ENCODE assay signal across 8 cellular contexts in the genomic region with DNA sequence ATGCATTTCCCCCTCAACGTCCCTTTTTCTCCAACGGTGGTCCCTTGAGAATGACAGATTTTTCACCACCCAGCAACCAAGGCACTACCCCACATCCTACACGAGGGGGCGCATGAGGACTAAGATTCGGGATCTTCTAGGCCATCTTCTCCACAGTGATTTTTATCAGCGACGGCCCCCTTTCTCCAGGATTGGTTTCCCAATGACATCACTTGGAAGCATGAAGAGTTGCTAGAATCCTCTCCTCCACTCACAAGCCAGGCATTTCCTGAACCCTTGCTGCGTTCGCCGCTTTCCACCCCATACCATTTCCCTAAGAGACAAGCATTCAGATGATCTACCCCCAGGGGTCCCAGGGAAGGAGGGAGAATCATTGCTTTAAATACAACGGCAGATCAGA.
A peak's percentile ranks its signal among the peaks of the same experiment; 100 is the strongest.
DNase-seq lines count a peak whose midpoint lies in the region; ATAC-seq, FAIRE-seq and TF ChIP-seq lines count a peak whose summit lies in the region.

No MANE protein-coding gene starts in this region.

- H3K36me3 ChIP-seq in HepG2 (replicated peaks in 1 of 2; ENCODE audit: control insufficient read depth in 1 of 2, insufficient read depth in 2 of 2, low read length in 2 of 2) = no peaks in the 10 kb centered on the region

- peak overlapping the region; percentile 62 for H3K27ac Mint-ChIP-seq in activated CD4-positive, alpha-beta T cell treated with anti-CD3 and anti-CD28 coated beads for 36 hours
- peak overlapping the region; percentile 83 for H3K27ac Mint-ChIP-seq in chondrocyte (ENCODE audit: unreplicated experiment)

- WGBS in HepG2 (ENCODE audit: low lambda C conversion rate) = 25% methylated on average over 11 of the region's 11 CpGs

- peaks cover 0 to 21% of the 10 kb centered on the region in 2 experiments; a peak in 3 of 5 replicates for H3K27me3 ChIP-seq in HepG2 (ENCODE audit: control insufficient read depth in 1 of 2, insufficient read depth in 2 of 2, low read length in 2 of 2)

- no peaks in the 10 kb centered on the region for H3K9me3 ChIP-seq in HepG2 (ENCODE audit: low read length)

- no peak overlapping the region for H3K4me2 ChIP-seq in HepG2 (ENCODE audit: low read depth, low read length)

- TF ChIP-seq CTCF in GM12864 (IDR thresholded peaks at IDR 0.05; ENCODE audit: low read depth, low read length, missing control alignments) (peak; percentile 82), chondrocyte (IDR thresholded peaks at IDR 0.05) (peak; percentile 97), HepG2 (CRISPR knock-in tag; IDR thresholded peaks at IDR 0.05) (peak; percentile 96)

- H3K27ac ChIP-seq in HepG2 (ENCODE audit: extremely low read length, insufficient read depth, low read length) = no peak overlapping the region

- in situ Hi-C loops in HepG2 (cut with HindIII; ENCODE audit: extremely low pct_ligation_motif_present, low pct_unique_long_range_greater_than_20kb) = loop anchor here (5.0 kb wide), 2 partner anchors 329 to 724 kb away; no protein-coding TSS in a partner anchor

- ATAC-seq in HG02759 (IDR thresholded peaks at IDR 0.05; ENCODE audit: unreplicated experiment) (peak; percentile 82), HepG2 (peak; percentile 84), HG02571 (IDR thresholded peaks at IDR 0.05; ENCODE audit: unreplicated experiment) (no peak)
- ATAC-seq in activated CD4-positive, alpha-beta T cell treated with anti-CD3 and anti-CD28 coated beads for 36 hours = peak; percentile 75

- POLR2A ChIA-PET in activated CD4-positive, alpha-beta T cell treated with anti-CD3 and anti-CD28 coated beads for 36 hours (lab: Charles Lee) = no interaction called here
- POLR2A ChIA-PET in HepG2 (lab: Yijun Ruan, JAX) = interaction anchor here (1.3 kb wide), 1 partner anchor 234 kb away, joined by 3 read pairs; no protein-coding TSS in a partner anchor

- H3K9ac ChIP-seq in HepG2 (ENCODE audit: insufficient read depth, low read depth, low read length) = no peak overlapping the region

- peak; percentile 95 for FAIRE-seq in HepG2 (lab: Jason Lieb, UNC)

- no peaks in the 10 kb centered on the region for H3K9me3 Mint-ChIP-seq in activated CD4-positive, alpha-beta T cell treated with anti-CD3 and anti-CD28 coated beads for 36 hours (ENCODE audit: low read depth)
- no peaks in the 10 kb centered on the region for H3K9me3 Mint-ChIP-seq in chondrocyte (ENCODE audit: low read depth)

- TF ChIP-seq RAD21 in HepG2 (CRISPR knock-in tag; IDR thresholded peaks at IDR 0.05) = peak; percentile 93

- H3K4me3 Mint-ChIP-seq in activated CD4-positive, alpha-beta T cell treated with anti-CD3 and anti-CD28 coated beads for 36 hours = no peak overlapping the region
- H3K4me3 Mint-ChIP-seq in chondrocyte (ENCODE audit: unreplicated experiment) = peak overlapping the region; percentile 63

- intact Hi-C loops in activated CD4-positive, alpha-beta T cell treated with anti-CD3 and anti-CD28 coated beads for 36 hours (cut with DNase I, micrococcal nuclease) = loop anchor here (1.0 to 5.0 kb wide), 14 partner anchors 126 to 734 kb away; partner anchors contain the start of gene HIVEP2 (in 2 of the 2)
- intact Hi-C loops in HepG2 (cut with micrococcal nuclease; ENCODE audit: unreplicated experiment) = loop anchor here (1.0 to 5.0 kb wide), 9 partner anchors 126 to 734 kb away; partner anchors contain the start of gene HIVEP2

- peaks cover 27% of the 10 kb centered on the region for H3K4me1 Mint-ChIP-seq in activated CD4-positive, alpha-beta T cell treated with anti-CD3 and anti-CD28 coated beads for 36 hours
- peaks cover 42% of the 10 kb centered on the region for H3K4me1 Mint-ChIP-seq in chondrocyte (ENCODE audit: low read depth)

- TF ChIP-seq EP300 in HepG2 (IDR thresholded peaks at IDR 0.05; ENCODE audit: low read depth in 2 of 2, low read length in 2 of 2) (no peak), HepG2 (CRISPR knock-in tag; IDR thresholded peaks at IDR 0.05; ENCODE audit: borderline replicate concordance) (0 out of 2 replicates have a peak, but pooled peaks have one; percentile 9)

- H3K27me3 Mint-ChIP-seq in activated CD4-positive, alpha-beta T cell treated with anti-CD3 and anti-CD28 coated beads for 36 hours = no peaks in the 10 kb centered on the region
- H3K27me3 Mint-ChIP-seq in chondrocyte (ENCODE audit: low read depth) = no peaks in the 10 kb centered on the region

- CTCF ChIA-PET in activated CD4-positive, alpha-beta T cell treated with anti-CD3 and anti-CD28 coated beads for 36 hours (lab: Charles Lee) = interaction anchor here (0.7 to 3.2 kb wide), 52 partner anchors 8 to 826 kb away, joined by 3 to 41 read pairs (median 4); partner anchors contain the start of gene AIG1
- CTCF ChIA-PET in HepG2 (lab: Yijun Ruan, JAX; ENCODE audit: low intra/inter-chr PET ratio, low total read pairs) = interaction anchor here (0.7 to 4.1 kb wide), 6 partner anchors 194 to 734 kb away, joined by 3 to 41 read pairs (median 4); no protein-coding TSS in a partner anchor

- TF ChIP-seq POLR2A in HepG2 (IDR thresholded peaks at IDR 0.05; ENCODE audit: insufficient read depth in 1 of 2, low read depth in 2 of 2, low read length in 2 of 2) = no peak

- no peak for DNase-seq in GM12864 (ENCODE audit: low read depth)
- peak; percentile 70 for DNase-seq in NCI-H2171 (lab: John Stamatoyannopoulos, UW)
- DNase-seq in activated CD4-positive, alpha-beta T cell treated with anti-CD3 and anti-CD28 coated beads for 36 hours = peak; percentile 79
- DNase-seq in chondrocyte (ENCODE audit: low spot score) = no peak
- peak; percentile 62 for DNase-seq in HepG2 (ENCODE audit: low spot score)
- peak; percentile 55 to 58 for DNase-seq in stimulated activated CD4-positive, alpha-beta T cell treated with anti-CD3 and anti-CD28 coated beads, Interleukin-4, amount 100 ng/mL, for 4 hours

- no TSS peak for BruUV-seq in HepG2 (replicated peaks; lab: Mats Ljungman, UMichigan)

- no peak overlapping the region for H2AFZ ChIP-seq in HepG2 (ENCODE audit: low read length)

- H3K79me2 ChIP-seq in HepG2 (ENCODE audit: insufficient read depth, low read length) = no peaks in the 10 kb centered on the region

- peaks cover 20% of the 10 kb centered on the region for H3K4me1 ChIP-seq in HepG2 (ENCODE audit: insufficient read depth, low read length)

- H3K36me3 Mint-ChIP-seq in activated CD4-positive, alpha-beta T cell treated with anti-CD3 and anti-CD28 coated beads for 36 hours (ENCODE audit: low read depth) = no peaks in the 10 kb centered on the region
- no peaks in the 10 kb centered on the region for H3K36me3 Mint-ChIP-seq in chondrocyte (ENCODE audit: low read depth)

- H3K4me3 ChIP-seq in GM12864 (ENCODE audit: low read depth, low read length) (no peak overlapping the region), HepG2 (replicated peaks in 1 of 3; ENCODE audit: insufficient read depth in 1 of 3, low read depth in 2 of 3, low read length in 3 of 3) (no peak overlapping the region)

- no peaks in the 10 kb centered on the region for H4K20me1 ChIP-seq in HepG2 (ENCODE audit: insufficient read depth, low read length)

TF ChIP-seq in HepG2, 621 proteins besides CTCF, POLR2A, EP300 and RAD21 (continues in another document):
- TF ChIP-seq, protein P1, sequence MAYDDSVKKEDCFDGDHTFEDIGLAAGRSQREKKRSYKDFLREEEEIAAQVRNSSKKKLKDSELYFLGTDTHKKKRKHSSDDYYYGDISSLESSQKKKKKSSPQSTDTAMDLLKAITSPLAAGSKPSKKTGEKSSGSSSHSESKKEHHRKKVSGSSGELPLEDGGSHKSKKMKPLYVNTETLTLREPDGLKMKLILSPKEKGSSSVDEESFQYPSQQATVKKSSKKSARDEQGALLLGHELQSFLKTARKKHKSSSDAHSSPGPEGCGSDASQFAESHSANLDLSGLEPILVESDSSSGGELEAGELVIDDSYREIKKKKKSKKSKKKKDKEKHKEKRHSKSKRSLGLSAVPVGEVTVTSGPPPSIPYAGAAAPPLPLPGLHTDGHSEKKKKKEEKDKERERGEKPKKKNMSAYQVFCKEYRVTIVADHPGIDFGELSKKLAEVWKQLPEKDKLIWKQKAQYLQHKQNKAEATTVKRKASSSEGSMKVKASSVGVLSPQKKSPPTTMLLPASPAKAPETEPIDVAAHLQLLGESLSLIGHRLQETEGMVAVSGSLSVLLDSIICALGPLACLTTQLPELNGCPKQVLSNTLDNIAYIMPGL (CRISPR knock-in tag; IDR thresholded peaks at IDR 0.05; ENCODE audit: borderline replicate concordance in 1 of 2, low read depth in 1 of 2) = no peak
- TF ChIP-seq MIER3 (CRISPR knock-in tag; IDR thresholded peaks at IDR 0.05; ENCODE audit: borderline replicate concordance) (0 out of 2 replicates have a peak, but pooled peaks have one; percentile 42), FOXO4 (CRISPR knock-in tag; conservative IDR thresholded peaks at IDR 0.05) (no peak), MAFF (IDR thresholded peaks at IDR 0.05; ENCODE audit: low read depth, low read length) (no peak), ZNF605 (CRISPR knock-in tag; IDR thresholded peaks at IDR 0.05) (peak; percentile 53; the same call in 1 of the 2 replicates), IRF2 (CRISPR knock-in tag; IDR thresholded peaks at IDR 0.05) (peak; percentile 54; the same call in 1 of the 2 replicates), ZNF501 (CRISPR knock-in tag; IDR thresholded peaks at IDR 0.05) (peak; percentile 37; the same call in 1 of the 2 replicates), ZNF331 (CRISPR knock-in tag; IDR thresholded peaks at IDR 0.05) (0 out of 2 replicates have a peak, but pooled peaks have one; percentile 18), MXD4 (CRISPR knock-in tag; IDR thresholded peaks at IDR 0.05) (no peak; the same call in 1 of the 2 replicates), CCAR2 (optimal IDR thresholded peaks at IDR 0.05; ENCODE audit: low read depth, low read length) (no peak), NONO (IDR thresholded peaks at IDR 0.05) (no peak), NONO (CRISPR knock-in tag; conservative IDR thresholded peaks at IDR 0.05) (0 out of 2 replicates have a peak, but pooled peaks have one; percentile 21)

Comparison
In these comparisons a context has a peak if more than half of its experiments do, and no peak if none do; other contexts are left out.
1. DNase-seq: peak in NCI-H2171 (single experiment), activated CD4-positive, alpha-beta T cell treated with anti-CD3 and anti-CD28 coated beads for 36 hours (single experiment), HepG2 (single experiment) and stimulated activated CD4-positive, alpha-beta T cell treated with anti-CD3 and anti-CD28 coated beads, Interleukin-4, amount 100 ng/mL, for 4 hours (2 of 2); none in GM12864 (single experiment) and chondrocyte (single experiment).
2. Peak in every context shown above with its lines, with median percentiles within 50 percentile points of each other: CTCF ChIP-seq.